Comparison of ENCODE assay signal across 9 cellular contexts in the genomic region with DNA sequence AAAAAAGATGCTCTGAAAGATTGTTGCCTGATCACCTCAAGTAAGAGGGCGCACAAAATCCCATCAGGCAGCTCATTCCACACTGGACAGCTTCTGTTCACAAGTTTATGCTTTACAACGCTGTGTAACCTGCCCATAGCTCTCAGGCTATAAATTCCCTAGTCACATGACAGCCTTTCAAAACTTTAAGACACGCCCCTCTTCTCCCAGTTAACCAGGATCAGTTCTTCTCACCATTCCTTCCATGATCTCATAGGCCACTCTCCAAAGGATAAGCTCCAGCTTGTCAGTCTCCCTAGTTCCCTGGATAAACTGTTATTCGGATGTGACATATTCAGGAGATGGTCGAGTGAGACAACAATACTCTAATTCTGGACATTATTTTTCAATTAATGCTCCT. TPM values are rescaled to one million over a fixed set of nuclear protein-coding genes. Genes with fewer than 3 reads are reported as not detected.
DNase-seq lines count a peak whose midpoint lies in the region; ATAC-seq, FAIRE-seq and TF ChIP-seq lines count a peak whose summit lies in the region.
"Had no signal": no experiment of that assay in that cellular context is flagged by ENCODE, and none has a peak within 500 bp of the region (broad histone marks: within the 10 kb centered on the region; RNA-seq: fewer than 3 reads in every experiment).

No MANE protein-coding gene starts in this region.

- no peak for FAIRE-seq in small intestine (lab: Jason Lieb, UNC)
- no peak for FAIRE-seq in D721Med (lab: Jason Lieb, UNC)

- ATAC-seq in T-helper 17 cell, result no peak
- ATAC-seq in GM19463 (IDR thresholded peaks at IDR 0.05; ENCODE audit: unreplicated experiment), result no peak
- ATAC-seq in HG03571 (IDR thresholded peaks at IDR 0.05; ENCODE audit: unreplicated experiment), result no peak

- H3K4me3 ChIP-seq in small intestine (ENCODE audit: low read depth in 1 of 2, low read length in 2 of 2), result no peak overlapping the region

- no peaks in the 10 kb centered on the region for H3K36me3 Mint-ChIP-seq in T-helper 17 cell (ENCODE audit: low read depth)

- no peak for TF ChIP-seq CTCF in D721Med (IDR thresholded peaks at IDR 0.05; ENCODE audit: insufficient read depth, missing control alignments)

- no peak overlapping the region for H3K4me3 Mint-ChIP-seq in T-helper 17 cell

- peak overlapping the region in 1 of 2 donors; percentile 51 for H3K27ac ChIP-seq in small intestine (ENCODE audit: low read depth in 1 of 2, low read length in 1 of 2)

- no peaks in the 10 kb centered on the region for H3K27me3 Mint-ChIP-seq in T-helper 17 cell

- peaks cover 0 to 2% of the 10 kb centered on the region in 2 donors for H3K36me3 ChIP-seq in small intestine (ENCODE audit: control insufficient read depth in 2 of 2, insufficient read depth in 2 of 2, low read length in 2 of 2)

- WGBS in small intestine, 3 donors, result 26 to 46% (median 44%) methylated on average over 5 of the region's 5 CpGs

- H3K4me1 ChIP-seq in small intestine (ENCODE audit: control insufficient read depth in 2 of 2, insufficient read depth in 1 of 2, low read depth in 1 of 2, low read length in 1 of 2), result peaks cover 0 to 17% of the 10 kb centered on the region in 2 donors

- no peaks in the 10 kb centered on the region for H3K27me3 ChIP-seq in small intestine (ENCODE audit: control insufficient read depth in 2 of 2, insufficient read depth in 2 of 2, low read length in 2 of 2)

- peak overlapping the region; percentile 82 for H3K27ac Mint-ChIP-seq in T-helper 17 cell

- DNase-seq in HCEC 1CT, result peak; percentile 75
- no peak for DNase-seq in T-helper 17 cell
- DNase-seq in glomerular visceral epithelial cell (ENCODE audit: extremely low spot score), result peak; percentile 27
- peak; percentile 73 for DNase-seq in small intestine
- DNase-seq in D721Med (ENCODE audit: insufficient read length, low spot score), result no peak
- DNase-seq: head of caudate nucleus, KBM-7 had no signal

- peaks cover 66% of the 10 kb centered on the region for H3K4me1 Mint-ChIP-seq in T-helper 17 cell

- H3K9me3 ChIP-seq in T-helper 17 cell (ENCODE audit: control insufficient read depth, low read length, poor library complexity, severe bottlenecking) (no peaks in the 10 kb centered on the region), small intestine (ENCODE audit: control insufficient read depth, low read depth) (no peaks in the 10 kb centered on the region)

RNA-seq across cellular contexts. Expression of gene ADNP, which starts 15.0 kb away (rescaled TPM):
- total RNA-seq in T-helper 17 cell, result 10 to 100 TPM; 54.8 to 59.7 TPM
- 10 to 100 TPM; 24.9 to 30.1 (median 27.7) TPM for polyA plus RNA-seq in small intestine

RNA-seq across cellular contexts. Expression of gene DPM1, which starts 42.1 kb away (rescaled TPM):
- total RNA-seq in T-helper 17 cell, result 10 to 100 TPM; 25.9 to 34.1 TPM
- 10 to 100 TPM; 43.6 to 66.2 (median 49.2) TPM for polyA plus RNA-seq in small intestine

RNA-seq across cellular contexts. Expression of gene MOCS3, which starts 42.4 kb away (rescaled TPM):
- total RNA-seq in T-helper 17 cell, result 1 to 10 TPM; 3.2 to 3.8 TPM
- 1 to 10 TPM; 2.2 to 3.5 (median 2.2) TPM for polyA plus RNA-seq in small intestine

Comparison
In these comparisons a context has a peak if more than half of its experiments do, and no peak if none do; other contexts are left out.
1. DNase-seq: peak in HCEC 1CT (single experiment), glomerular visceral epithelial cell (single experiment) and small intestine (single experiment); none in T-helper 17 cell (0 of 3) and D721Med (single experiment).